ENCODE assay signal across 8 cellular contexts in the genomic region with DNA sequence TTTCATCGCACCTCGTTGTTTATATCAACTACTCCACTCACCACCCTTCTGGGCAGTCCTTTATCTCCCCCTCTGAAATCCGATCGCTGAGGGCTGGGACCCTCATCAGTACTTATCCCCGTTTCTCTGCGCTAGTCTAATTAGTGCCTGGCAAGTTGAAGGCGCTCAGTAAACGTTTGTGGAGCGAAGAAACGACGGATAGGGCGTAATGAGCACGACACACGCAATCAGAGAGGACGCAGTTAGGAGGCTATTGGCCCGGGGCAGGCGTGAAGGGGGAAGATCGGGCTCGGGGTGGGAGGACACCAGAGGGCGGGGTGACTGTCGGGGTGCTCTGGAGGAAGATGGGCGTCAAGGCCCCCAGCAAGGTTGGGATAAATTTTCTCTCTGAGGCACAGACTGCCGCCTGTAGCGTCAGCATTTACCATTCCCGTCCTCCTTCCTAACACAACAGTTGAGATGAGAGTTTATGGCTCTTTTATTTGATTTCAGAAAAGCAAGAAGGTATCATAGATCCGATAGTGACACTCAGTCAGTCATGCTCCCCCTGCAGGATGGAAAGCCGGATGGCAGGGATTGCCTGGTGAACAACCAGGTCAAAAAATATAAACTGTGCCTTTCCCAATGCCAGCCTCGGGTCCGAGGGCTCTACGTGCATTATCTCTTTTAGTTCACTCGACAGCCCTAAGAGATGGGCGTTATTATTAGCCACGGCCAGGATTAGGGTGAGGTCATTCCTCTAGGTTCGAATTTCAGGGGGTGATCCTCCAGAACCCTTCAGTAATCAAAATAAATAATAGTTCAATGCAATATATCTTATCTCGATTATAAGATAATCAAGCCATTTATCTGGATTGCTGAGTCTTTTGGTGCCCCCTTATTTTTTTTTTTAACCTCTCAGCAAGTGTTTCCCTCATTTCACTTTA. TPM values are rescaled to one million over a fixed set of nuclear protein-coding genes. Genes with fewer than 3 reads are reported as not detected.
A peak's percentile ranks its signal among the peaks of the same experiment; 100 is the strongest.
DNase-seq lines count a peak whose midpoint lies in the region; ATAC-seq and TF ChIP-seq lines count a peak whose summit lies in the region.

No MANE protein-coding gene starts in this region.

- H3K27ac ChIP-seq in SK-N-MC = peak overlapping the region; percentile 60
- H3K27ac ChIP-seq in thoracic aorta = peak overlapping the region; percentile 91 to 99

- no peaks in the 10 kb centered on the region for H3K36me3 ChIP-seq in BE2C
- no peaks in the 10 kb centered on the region for H3K36me3 ChIP-seq in SK-N-MC (ENCODE audit: insufficient read depth, low read length)
- no peaks in the 10 kb centered on the region for H3K36me3 ChIP-seq in thoracic aorta

- H3K9me3 ChIP-seq in BE2C (no peaks in the 10 kb centered on the region), SK-N-MC (ENCODE audit: low read depth, low read length) (no peaks in the 10 kb centered on the region), thoracic aorta (no peaks in the 10 kb centered on the region)

- no peaks in the 10 kb centered on the region for H3K27me3 Mint-ChIP-seq in osteocyte (ENCODE audit: unreplicated experiment)

- H3K27ac Mint-ChIP-seq in osteocyte (ENCODE audit: unreplicated experiment) = peak overlapping the region; percentile 100

- H3K4me1 ChIP-seq in BE2C = 0 out of 2 replicates have a peak, but pooled peaks cover 3% of the 10 kb centered on the region
- H3K4me1 ChIP-seq in thoracic aorta (ENCODE audit: control insufficient read depth in 1 of 2, low read depth in 2 of 2) = peaks cover 4 to 19% of the 10 kb centered on the region in 2 donors

- TF ChIP-seq CTCF in BE2C (IDR thresholded peaks at IDR 0.05; ENCODE audit: low read depth, low read length) (peak; percentile 95), osteocyte (IDR thresholded peaks at IDR 0.05) (peak; percentile 94), thoracic aorta (IDR thresholded peaks at IDR 0.05) (peak; percentile 82)

- DNase-seq in BE2C (peak; percentile 87), NAMALWA (ENCODE audit: low spot score) (peak; percentile 90), SK-N-MC (ENCODE audit: low read depth, low spot score) (peak; percentile 60), glomerular visceral epithelial cell (ENCODE audit: extremely low spot score) (peak; percentile 74), osteocyte (ENCODE audit: extremely low spot score, unreplicated experiment) (peak; percentile 90), thoracic aorta (ENCODE audit: low spot score) (peak; percentile 47)
- DNase-seq in activated naive CD4-positive, alpha-beta T cell treated with anti-CD3 and anti-CD28 coated beads, Interleukin-2, amount 50 U/mL, for 16 hours = peak; percentile 81

- peak overlapping the region; percentile 84 for H3K4me3 Mint-ChIP-seq in osteocyte (ENCODE audit: unreplicated experiment)

- ATAC-seq in GM21447 (IDR thresholded peaks at IDR 0.05; ENCODE audit: unreplicated experiment) = peak; percentile 50
- peak; percentile 58 for ATAC-seq in thoracic aorta (ENCODE audit: insufficient number of reproducible peaks, low FRiP score, low read depth)

- H3K9ac ChIP-seq in SK-N-MC (ENCODE audit: insufficient read length) = peak overlapping the region; percentile 75

- H3K36me3 Mint-ChIP-seq in osteocyte (ENCODE audit: unreplicated experiment) = no peaks in the 10 kb centered on the region

- no peaks in the 10 kb centered on the region for H3K9me3 Mint-ChIP-seq in osteocyte (ENCODE audit: unreplicated experiment)

- H3K4me3 ChIP-seq in BE2C (ENCODE audit: low read depth, low read length) = peak overlapping the region; percentile 78
- H3K4me3 ChIP-seq in SK-N-MC = peak overlapping the region; percentile 85
- peak overlapping the region; percentile 70 for H3K4me3 ChIP-seq in thoracic aorta

- peaks cover 14% of the 10 kb centered on the region for H3K4me1 Mint-ChIP-seq in osteocyte (ENCODE audit: unreplicated experiment)

- H3K27me3 ChIP-seq in BE2C (no peaks in the 10 kb centered on the region), thoracic aorta (replicated peaks; ENCODE audit: insufficient read depth) (no peaks in the 10 kb centered on the region)

RNA-seq across cellular contexts. Expression of a gene that starts 9.5 kb away (rescaled TPM):
- polyA plus RNA-seq in BE2C (2012; ENCODE audit: insufficient read depth, insufficient read length, low read depth) = 78.8 TPM
- total RNA-seq in osteocyte (17.2 and 19.3 TPM in 2 replicates), thoracic aorta (10 to 100 TPM in 1 of 2 donors, 1 to 10 TPM in 1; 3.5 to 21.0 TPM)

Comparison
In these comparisons a context has a peak if more than half of its experiments do, and no peak if none do; other contexts are left out.
1. Peak in every context shown above with its lines: DNase-seq, ATAC-seq, H3K4me3 ChIP-seq and H3K27ac ChIP-seq.